8 cellular contexts compared by ENCODE assay signal in genomic region chr3:33114622-33115023, GRCh38. TPM values are rescaled to one million over a fixed set of nuclear protein-coding genes. Genes with fewer than 3 reads are reported as not detected.
DNase-seq lines count a peak whose midpoint lies in the region; ATAC-seq, FAIRE-seq and TF ChIP-seq lines count a peak whose summit lies in the region.

No MANE protein-coding gene starts in this region.

- H3K27ac ChIP-seq in 22Rv1 (peak overlapping the region; percentile 81), HL-60 (replicated peaks) (peak overlapping the region; percentile 76)

- no peak for ATAC-seq in HG03378 (IDR thresholded peaks at IDR 0.05; ENCODE audit: unreplicated experiment)

- no peak for FAIRE-seq in bronchial epithelial cell (lab: Jason Lieb, UNC)

- H3K4me3 ChIP-seq in HL-60 (replicated peaks; ENCODE audit: insufficient read depth, low read length) (peak overlapping the region; percentile 61), bronchial epithelial cell (ENCODE audit: low read depth, low read length) (peak overlapping the region; percentile 71), mucosa of stomach (ENCODE audit: low read length) (peak overlapping the region; percentile 82)

- DNase-seq in HL-60 (ENCODE audit: low read depth in 1 of 2, low spot score in 1 of 2) (no peak), bronchial epithelial cell (ENCODE audit: low read depth) (no peak), NCI-H2171 (lab: John Stamatoyannopoulos, UW) (no peak), NCI-H446 (lab: John Stamatoyannopoulos, UW) (no peak), MV-4-11 (lab: John Stamatoyannopoulos, UW) (no peak)

- H3K36me3 ChIP-seq in bronchial epithelial cell (ENCODE audit: control insufficient read depth, insufficient read depth, low read length) (no peaks in the 10 kb centered on the region), mucosa of stomach (ENCODE audit: control insufficient read depth, insufficient read depth, low read length) (no peaks in the 10 kb centered on the region)

- H3K4me1 ChIP-seq in mucosa of stomach (ENCODE audit: control insufficient read depth, insufficient read depth, low read length), result peaks cover 18% of the 10 kb centered on the region

- H3K27me3 ChIP-seq in HL-60 (ENCODE audit: insufficient read depth, poor library complexity, severe bottlenecking), result no peaks in the 10 kb centered on the region
- no peaks in the 10 kb centered on the region for H3K27me3 ChIP-seq in bronchial epithelial cell (ENCODE audit: control insufficient read depth, insufficient read depth, low read length)
- H3K27me3 ChIP-seq in mucosa of stomach (ENCODE audit: control insufficient read depth, insufficient read depth, low read length), result no peaks in the 10 kb centered on the region

- H3K9ac ChIP-seq in mucosa of stomach (ENCODE audit: low read length), result peak overlapping the region; percentile 86

- H3K9me3 ChIP-seq in mucosa of stomach (ENCODE audit: control insufficient read depth, low read length), result no peaks in the 10 kb centered on the region

- TF ChIP-seq CTCF in 22Rv1 (IDR thresholded peaks at IDR 0.05) (no peak), HL-60 (IDR thresholded peaks at IDR 0.05; ENCODE audit: insufficient read depth, low read length) (no peak), bronchial epithelial cell (IDR thresholded peaks at IDR 0.05; ENCODE audit: insufficient read depth, low read length, severe bottlenecking) (no peak)

RNA-seq across cellular contexts. Expression of gene CRTAP, which starts 0.8 kb away (rescaled TPM):
- total RNA-seq in bronchial epithelial cell, result 114 and 155 TPM in 2 replicates

RNA-seq across cellular contexts. Expression of gene GLB1, which starts 17.7 kb away (rescaled TPM):
- 36.2 and 47.4 TPM in 2 replicates for total RNA-seq in bronchial epithelial cell

RNA-seq across cellular contexts. Expression of gene TMPPE, which starts 17.7 kb away (rescaled TPM):
- total RNA-seq in bronchial epithelial cell, result 5.5 and 7.7 TPM in 2 replicates
